In genomic region chr1:6008084-6008415, GRCh38 we compare ENCODE assay signal across 22 cellular contexts. TPM values are rescaled to one million over a fixed set of nuclear protein-coding genes. Genes with fewer than 3 reads are reported as not detected.
DNase-seq lines count a peak whose midpoint lies in the region; ATAC-seq lines count a peak whose summit lies in the region.
"Had no signal": no experiment of that assay in that cellular context is flagged by ENCODE, and none has a peak within 500 bp of the region (broad histone marks: within the 10 kb centered on the region; RNA-seq: fewer than 3 reads in every experiment).

No MANE protein-coding gene starts in this region.

- no peak overlapping the region for H3K4me3 Mint-ChIP-seq in stimulated activated effector memory CD8-positive, alpha-beta T cell treated with anti-CD3 and anti-CD28 coated beads, Interleukin-12 subunit alpha, Interleukin-12 subunit beta, amount 100 ng/mL, for 72 hours
- H3K4me3 Mint-ChIP-seq in activated T-helper 2 cell treated with anti-CD3 and anti-CD28 coated beads, Interferon-gamma antibody, Interleukin-2, Interleukin-4, amounts not matched to agents 10 μg/mL and 5 μg/mL and 100 μg/mL, durations not matched to agents 14 hours and 24 hours and 36 hours (ENCODE audit: low read depth) = no peak overlapping the region
- H3K4me3 Mint-ChIP-seq: IgD-negative memory B cell had no signal

- ATAC-seq in stimulated activated effector memory CD8-positive, alpha-beta T cell treated with anti-CD3 and anti-CD28 coated beads, Interleukin-12 subunit alpha, Interleukin-12 subunit beta, amount 100 ng/mL, for 72 hours = no peak

- H3K9me3 Mint-ChIP-seq in stimulated activated effector memory CD8-positive, alpha-beta T cell treated with anti-CD3 and anti-CD28 coated beads, Interleukin-12 subunit alpha, Interleukin-12 subunit beta, amount 100 ng/mL, for 72 hours = no peaks in the 10 kb centered on the region
- no peaks in the 10 kb centered on the region for H3K9me3 Mint-ChIP-seq in activated T-helper 2 cell treated with anti-CD3 and anti-CD28 coated beads, Interferon-gamma antibody, Interleukin-2, Interleukin-4, amounts not matched to agents 10 μg/mL and 5 μg/mL and 100 μg/mL, durations not matched to agents 14 hours and 24 hours and 36 hours
- H3K9me3 Mint-ChIP-seq: CD8-positive, alpha-beta memory T cell; IgD-negative memory B cell had no signal

- H3K4me1 Mint-ChIP-seq in stimulated activated effector memory CD8-positive, alpha-beta T cell treated with anti-CD3 and anti-CD28 coated beads, Interleukin-12 subunit alpha, Interleukin-12 subunit beta, amount 100 ng/mL, for 72 hours = peaks cover 31% of the 10 kb centered on the region
- H3K4me1 Mint-ChIP-seq in activated T-helper 2 cell treated with anti-CD3 and anti-CD28 coated beads, Interferon-gamma antibody, Interleukin-2, Interleukin-4, amounts not matched to agents 10 μg/mL and 5 μg/mL and 100 μg/mL, durations not matched to agents 14 hours and 24 hours and 36 hours (ENCODE audit: low read depth) = peaks cover 1% of the 10 kb centered on the region

- peak; percentile 27 for DNase-seq in NCI-H2171 treated with DMSO at 0.1 percent for 48 hours (lab: John Stamatoyannopoulos, UW)
- DNase-seq in NCI-H2171 (lab: John Stamatoyannopoulos, UW) = no peak
- peak; percentile 86 for DNase-seq in DMS79 (lab: John Stamatoyannopoulos, UW)
- DNase-seq in caudate nucleus (lab: John Stamatoyannopoulos, UW) = no peak
- peak; percentile 68 for DNase-seq in posterior vena cava (ENCODE audit: low spot score)
- no peak for DNase-seq in stimulated activated CD4-positive, alpha-beta T cell treated with anti-CD3 and anti-CD28 coated beads, Interleukin-4, amount 100 ng/mL, for 1 hour
- DNase-seq in stimulated activated effector memory CD8-positive, alpha-beta T cell treated with anti-CD3 and anti-CD28 coated beads, Interleukin-12 subunit alpha, Interleukin-12 subunit beta, amount 100 ng/mL, for 72 hours (ENCODE audit: low spot score in 2 of 2) = no peak
- DNase-seq in activated T-helper 2 cell treated with anti-CD3 and anti-CD28 coated beads, Interferon-gamma antibody, Interleukin-2, Interleukin-4, amounts not matched to agents 10 μg/mL and 5 μg/mL and 100 μg/mL, durations not matched to agents 14 hours and 24 hours and 36 hours (ENCODE audit: low spot score) = no peak
- DNase-seq: Calu3, DMS153, GF-D8, Kasumi-1, NCI-H187, NCI-H2107, NCI-H510A, PC-9, RPMI8226, SIG-M5 had no signal

- peaks cover 25% of the 10 kb centered on the region for H3K36me3 Mint-ChIP-seq in stimulated activated effector memory CD8-positive, alpha-beta T cell treated with anti-CD3 and anti-CD28 coated beads, Interleukin-12 subunit alpha, Interleukin-12 subunit beta, amount 100 ng/mL, for 72 hours
- H3K36me3 Mint-ChIP-seq in activated T-helper 2 cell treated with anti-CD3 and anti-CD28 coated beads, Interferon-gamma antibody, Interleukin-2, Interleukin-4, amounts not matched to agents 10 μg/mL and 5 μg/mL and 100 μg/mL, durations not matched to agents 14 hours and 24 hours and 36 hours (ENCODE audit: low read depth) = peaks cover 17% of the 10 kb centered on the region
- H3K36me3 Mint-ChIP-seq: IgD-negative memory B cell had no signal

- H3K27ac Mint-ChIP-seq in stimulated activated effector memory CD8-positive, alpha-beta T cell treated with anti-CD3 and anti-CD28 coated beads, Interleukin-12 subunit alpha, Interleukin-12 subunit beta, amount 100 ng/mL, for 72 hours = no peak overlapping the region
- H3K27ac Mint-ChIP-seq in activated T-helper 2 cell treated with anti-CD3 and anti-CD28 coated beads, Interferon-gamma antibody, Interleukin-2, Interleukin-4, amounts not matched to agents 10 μg/mL and 5 μg/mL and 100 μg/mL, durations not matched to agents 14 hours and 24 hours and 36 hours = no peak overlapping the region
- H3K27ac Mint-ChIP-seq: IgD-negative memory B cell had no signal

- intact Hi-C loops in posterior vena cava (cut with DNase I) = no loop called here
- intact Hi-C loops in activated T-helper 2 cell treated with anti-CD3 and anti-CD28 coated beads, Interferon-gamma antibody, Interleukin-2, Interleukin-4, amounts not matched to agents 10 μg/mL and 5 μg/mL and 100 μg/mL, durations not matched to agents 14 hours and 24 hours and 36 hours (cut with micrococcal nuclease) = no loop called here

- H3K27ac ChIP-seq in caudate nucleus (ENCODE audit: low read depth, low read length) = peak overlapping the region; percentile 44
- H3K27ac ChIP-seq: 22Rv1, C4-2B, PC-9 had no signal

- H3K27me3 Mint-ChIP-seq in activated T-helper 2 cell treated with anti-CD3 and anti-CD28 coated beads, Interferon-gamma antibody, Interleukin-2, Interleukin-4, amounts not matched to agents 10 μg/mL and 5 μg/mL and 100 μg/mL, durations not matched to agents 14 hours and 24 hours and 36 hours (ENCODE audit: low read depth) = no peaks in the 10 kb centered on the region
- H3K27me3 Mint-ChIP-seq: CD8-positive, alpha-beta memory T cell; IgD-negative memory B cell had no signal

RNA-seq across cellular contexts. Expression of gene NPHP4, which starts 15.8 kb away (rescaled TPM):
- 1 to 10 TPM; 6.9 to 7.7 TPM for total RNA-seq in posterior vena cava
- total RNA-seq in activated T-helper 2 cell treated with anti-CD3 and anti-CD28 coated beads, Interferon-gamma antibody, Interleukin-2, Interleukin-4, amounts not matched to agents 10 μg/mL and 5 μg/mL and 100 μg/mL, durations not matched to agents 14 hours and 24 hours and 36 hours = 19.0 and 20.2 TPM in 2 replicates

RNA-seq across cellular contexts. Expression of gene KCNAB2, which starts 37.6 kb away (rescaled TPM):
- total RNA-seq in posterior vena cava = 10 to 100 TPM; 13.5 to 21.8 TPM
- 307 and 312 TPM in 2 replicates for total RNA-seq in activated T-helper 2 cell treated with anti-CD3 and anti-CD28 coated beads, Interferon-gamma antibody, Interleukin-2, Interleukin-4, amounts not matched to agents 10 μg/mL and 5 μg/mL and 100 μg/mL, durations not matched to agents 14 hours and 24 hours and 36 hours

Comparison
In these comparisons a context has a peak if more than half of its experiments do, and no peak if none do; other contexts are left out.
1. DNase-seq: peak in NCI-H2171 treated with DMSO at 0.1 percent for 48 hours (single experiment), DMS79 (single experiment) and posterior vena cava (single experiment); none in NCI-H2171 (single experiment), caudate nucleus (0 of 61), stimulated activated CD4-positive, alpha-beta T cell treated with anti-CD3 and anti-CD28 coated beads, Interleukin-4, amount 100 ng/mL, for 1 hour (single experiment), stimulated activated effector memory CD8-positive, alpha-beta T cell treated with anti-CD3 and anti-CD28 coated beads, Interleukin-12 subunit alpha, Interleukin-12 subunit beta, amount 100 ng/mL, for 72 hours (0 of 2) and activated T-helper 2 cell treated with anti-CD3 and anti-CD28 coated beads, Interferon-gamma antibody, Interleukin-2, Interleukin-4, amounts not matched to agents 10 μg/mL and 5 μg/mL and 100 μg/mL, durations not matched to agents 14 hours and 24 hours and 36 hours (single experiment).
2. RNA of gene KCNAB2, which starts 37.6 kb away (total RNA-seq): 307 to 312 TPM in activated T-helper 2 cell treated with anti-CD3 and anti-CD28 coated beads, Interferon-gamma antibody, Interleukin-2, Interleukin-4, amounts not matched to agents 10 μg/mL and 5 μg/mL and 100 μg/mL, durations not matched to agents 14 hours and 24 hours and 36 hours; 13.5 to 21.8 TPM in posterior vena cava; every median in the first group is over 10 times any median in the second.